In genomic region chr7:136009488-136010079, GRCh38 we compare ENCODE assay signal across 8 cellular contexts.
DNase-seq lines count a peak whose midpoint lies in the region; ATAC-seq and TF ChIP-seq lines count a peak whose summit lies in the region.

No MANE protein-coding gene starts in this region.

- no peak overlapping the region for H3K27ac ChIP-seq in SU-DHL-6 (ENCODE audit: low read depth, low read length)

- peak; percentile 3 for DNase-seq in NOMO-1 treated with DMSO at 0.1 percent for 48 hours (lab: John Stamatoyannopoulos, UW; ENCODE audit: unreplicated experiment)
- DNase-seq in NOMO-1 treated with dmso at 0.1 percent for 144 hours (lab: John Stamatoyannopoulos, UW; ENCODE audit: unreplicated experiment), result no peak
- DNase-seq in NCI-H1105 treated with DMSO at 0.1 percent for 48 hours (lab: John Stamatoyannopoulos, UW), result peak; percentile 54
- peak; percentile 35 for DNase-seq in foreskin melanocyte
- peak; percentile 17 for DNase-seq in retina
- no peak for DNase-seq in activated CD4-positive, alpha-beta T cell treated with anti-CD3 and anti-CD28 coated beads, Interleukin-2, amount 50 U/mL, for 1 hour

- ATAC-seq in HG03520 (IDR thresholded peaks at IDR 0.05; ENCODE audit: unreplicated experiment), result no peak

- H3K79me2 ChIP-seq in SU-DHL-6 (ENCODE audit: insufficient read depth, low read length), result no peaks in the 10 kb centered on the region

- no peaks in the 10 kb centered on the region for H4K20me1 ChIP-seq in SU-DHL-6 (ENCODE audit: low read depth, low read length)

- H3K4me2 ChIP-seq in SU-DHL-6 (ENCODE audit: low read depth, low read length, poor library complexity, severe bottlenecking), result no peak overlapping the region

- H2AFZ ChIP-seq in SU-DHL-6 (ENCODE audit: low read depth, low read length, severe bottlenecking), result no peak overlapping the region

- no peaks in the 10 kb centered on the region for H3K9me3 ChIP-seq in SU-DHL-6 (ENCODE audit: insufficient read depth, low read length)

- H3K9me2 ChIP-seq in SU-DHL-6 (replicated peaks; ENCODE audit: insufficient read depth, low read length), result no peaks in the 10 kb centered on the region

- H3K9ac ChIP-seq in SU-DHL-6 (ENCODE audit: low read length), result no peak overlapping the region

- H3K36me3 ChIP-seq in SU-DHL-6 (ENCODE audit: low read length), result no peaks in the 10 kb centered on the region

- H3K4me3 ChIP-seq in SU-DHL-6 (ENCODE audit: insufficient read depth, low read length, poor library complexity, severe bottlenecking), result no peak overlapping the region

- TF ChIP-seq CTCF in SU-DHL-6 (IDR thresholded peaks at IDR 0.05; ENCODE audit: insufficient read depth, low read length, poor library complexity, severe bottlenecking), result peak; percentile 58

- no peaks in the 10 kb centered on the region for H3F3A ChIP-seq in SU-DHL-6 (ENCODE audit: insufficient read depth)

- H3K27me3 ChIP-seq in SU-DHL-6 (ENCODE audit: low read length), result no peaks in the 10 kb centered on the region

Comparison
In these comparisons a context has a peak if more than half of its experiments do, and no peak if none do; other contexts are left out.
1. DNase-seq: peak in NOMO-1 treated with DMSO at 0.1 percent for 48 hours (single experiment), NCI-H1105 treated with DMSO at 0.1 percent for 48 hours (single experiment), foreskin melanocyte (single experiment) and retina (single experiment); none in NOMO-1 treated with dmso at 0.1 percent for 144 hours (single experiment) and activated CD4-positive, alpha-beta T cell treated with anti-CD3 and anti-CD28 coated beads, Interleukin-2, amount 50 U/mL, for 1 hour (single experiment).